Comparison of ENCODE assay signal across 21 cellular contexts in genomic region chr9:84845956-84846355, GRCh38.
"Had no signal": no experiment of that assay in that cellular context is flagged by ENCODE, and none has a peak within 500 bp of the region (broad histone marks: within the 10 kb centered on the region; RNA-seq: fewer than 3 reads in every experiment).

No MANE protein-coding gene starts in this region.

- H3K9me3 Mint-ChIP-seq: activated CD4-positive, alpha-beta memory T cell treated with anti-CD3 and anti-CD28 coated beads, Interleukin-2, amount 10 ng/mL, durations not matched to agents 7 days and 5 days; activated naive CD4-positive, alpha-beta T cell treated with anti-CD3 and anti-CD28 coated beads for 36 hours; activated naive CD8-positive, alpha-beta T cell treated with anti-CD3 and anti-CD28 coated beads for 36 hours; activated T-helper 17 cell treated with anti-CD3 and anti-CD28 coated beads, Interleukin-2, amount 50 U/mL, for 72 hours had no signal

- H3K36me3 Mint-ChIP-seq: activated naive CD8-positive, alpha-beta T cell treated with anti-CD3 and anti-CD28 coated beads for 36 hours had no signal

- H3K4me3 ChIP-seq: K562 had no signal

- FAIRE-seq: bronchial epithelial cell, K562 had no signal

- H3K4me1 Mint-ChIP-seq: activated CD4-positive, alpha-beta memory T cell treated with anti-CD3 and anti-CD28 coated beads, Interleukin-2, amount 10 ng/mL, durations not matched to agents 7 days and 5 days; activated naive CD8-positive, alpha-beta T cell treated with anti-CD3 and anti-CD28 coated beads for 36 hours; activated T-helper 17 cell treated with anti-CD3 and anti-CD28 coated beads, Interleukin-2, amount 50 U/mL, for 72 hours; T-helper 17 cell had no signal

- H3K27ac Mint-ChIP-seq: activated CD4-positive, alpha-beta memory T cell treated with anti-CD3 and anti-CD28 coated beads, Interleukin-2, amount 10 ng/mL, durations not matched to agents 7 days and 5 days; activated naive CD4-positive, alpha-beta T cell treated with anti-CD3 and anti-CD28 coated beads for 36 hours; activated naive CD8-positive, alpha-beta T cell treated with anti-CD3 and anti-CD28 coated beads for 36 hours; activated T-helper 17 cell treated with anti-CD3 and anti-CD28 coated beads, Interleukin-2, amount 50 U/mL, for 72 hours; T-helper 17 cell had no signal

- H3K4me3 Mint-ChIP-seq: activated CD4-positive, alpha-beta memory T cell treated with anti-CD3 and anti-CD28 coated beads, Interleukin-2, amount 10 ng/mL, durations not matched to agents 7 days and 5 days; activated naive CD4-positive, alpha-beta T cell treated with anti-CD3 and anti-CD28 coated beads for 36 hours; activated naive CD8-positive, alpha-beta T cell treated with anti-CD3 and anti-CD28 coated beads for 36 hours; activated T-helper 17 cell treated with anti-CD3 and anti-CD28 coated beads, Interleukin-2, amount 50 U/mL, for 72 hours; T-helper 17 cell had no signal

- DNase-seq: activated CD4-positive, alpha-beta memory T cell treated with anti-CD3 and anti-CD28 coated beads, Interleukin-2, amount 10 ng/mL, durations not matched to agents 7 days and 5 days; activated CD4-positive, alpha-beta T cell treated with anti-CD3 and anti-CD28 coated beads, Interleukin-2, amount 50 U/mL, for 1 hour; activated CD4-positive, CD25-positive, alpha-beta regulatory T cell; activated gamma-delta T cell; activated naive CD4-positive, alpha-beta T cell treated with anti-CD3 and anti-CD28 coated beads for 36 hours; activated naive CD8-positive, alpha-beta T cell treated with anti-CD3 and anti-CD28 coated beads for 36 hours; activated T-cell treated with anti-CD3 and anti-CD28 coated beads for 4 hours; activated T-cell treated with anti-CD3 and anti-CD28 coated beads, Interleukin-2, amount 50 U/mL, for 48 hours; central memory CD4-positive, alpha-beta T cell; Karpas-422; NCI-H1105 treated with DMSO at 0.1 percent for 48 hours; NCI-H1436 treated with DMSO at 0.1 percent for 48 hours; NCI-H187; NCI-H2171; NCI-H226; SIG-M5; T-helper 17 cell; T-helper 9 cell had no signal
